15 cellular contexts compared by ENCODE assay signal in the genomic region with DNA sequence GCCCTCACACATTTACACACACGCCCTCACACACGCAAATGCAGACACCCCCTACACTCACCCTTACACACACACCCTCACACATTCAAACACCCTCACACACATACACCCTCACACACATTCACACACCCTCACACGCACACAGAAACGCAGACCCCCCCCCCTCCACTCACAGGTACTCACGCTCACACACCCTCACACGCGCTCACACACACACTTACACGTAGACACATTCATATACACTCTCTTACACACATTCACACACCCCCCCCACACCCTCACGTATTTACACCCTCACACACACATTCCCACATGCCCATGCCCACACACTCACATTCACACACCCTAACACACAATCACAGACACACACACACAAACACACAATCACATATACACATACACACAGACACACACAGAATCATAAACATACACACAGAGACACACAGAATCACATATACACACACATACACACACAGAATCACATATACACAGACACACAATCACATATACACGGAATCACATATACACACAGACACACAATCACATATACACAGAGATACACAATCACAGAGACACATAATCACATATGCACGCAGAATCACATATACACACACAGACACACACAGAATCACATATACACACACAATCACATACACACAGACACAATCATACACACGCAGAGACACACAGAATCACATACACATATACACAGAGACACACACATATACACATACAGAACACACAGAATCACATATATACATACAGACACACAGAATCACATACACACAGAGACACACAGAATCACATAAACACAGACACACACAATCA.
DNase-seq lines count a peak whose midpoint lies in the region; ATAC-seq, FAIRE-seq and TF ChIP-seq lines count a peak whose summit lies in the region.
"Had no signal": no experiment of that assay in that cellular context is flagged by ENCODE, and none has a peak within 500 bp of the region (broad histone marks: within the 10 kb centered on the region; RNA-seq: fewer than 3 reads in every experiment).

No MANE protein-coding gene starts in this region.

- DNase-seq in Right ventricle myocardium inferior (ENCODE audit: missing footprints) (no peak), Right ventricle myocardium superior (no peak), WERI-Rb-1 (no peak), urothelium cell line (ENCODE audit: low spot score) (no peak), NCI-H2171 treated with DMSO at 0.1 percent for 48 hours (lab: John Stamatoyannopoulos, UW) (no peak), NCI-H2196 treated with DMSO at 0.1 percent for 48 hours (lab: John Stamatoyannopoulos, UW; ENCODE audit: unreplicated experiment) (no peak), retina (no peak)
- DNase-seq: foreskin melanocyte, KG1, NCI-H2081, SIG-M5 had no signal

- peak overlapping the region; percentile 87 for H3K27ac ChIP-seq in WERI-Rb-1
- H3K27ac ChIP-seq: epithelial cell of prostate, VCaP had no signal

- intact Hi-C loops in Right ventricle myocardium inferior (cut with DNase I) (loop anchor here (10.0 kb wide), 2 partner anchors 299 to 529 kb away; no protein-coding TSS in a partner anchor), Right ventricle myocardium superior (cut with DNase I) (no loop called here)

- H3K27me3 ChIP-seq in WERI-Rb-1 (ENCODE audit: insufficient read depth, low read depth, severe bottlenecking), result no peaks in the 10 kb centered on the region
- H3K27me3 ChIP-seq in iPS-15b (ENCODE audit: control insufficient read depth, insufficient read depth, low read length), result peaks cover 53% of the 10 kb centered on the region

- H3K9me3 ChIP-seq in WERI-Rb-1 (ENCODE audit: severe bottlenecking) (no peaks in the 10 kb centered on the region), iPS-15b (ENCODE audit: control insufficient read depth, insufficient read depth, low read length) (no peaks in the 10 kb centered on the region)

- H3K4me3 ChIP-seq in WERI-Rb-1 (ENCODE audit: low read depth, low read length) (peak overlapping the region; percentile 55), iPS-15b (ENCODE audit: low read depth, low read length) (peak overlapping the region; percentile 65)

- no peaks in the 10 kb centered on the region for H3K4me1 ChIP-seq in iPS-15b (ENCODE audit: control insufficient read depth, insufficient read depth, low read length)

- no peaks in the 10 kb centered on the region for H3K36me3 ChIP-seq in WERI-Rb-1
- no peaks in the 10 kb centered on the region for H3K36me3 ChIP-seq in iPS-15b (ENCODE audit: control insufficient read depth, insufficient read depth, low read length)

- no peak overlapping the region for H3K9ac ChIP-seq in iPS-15b (ENCODE audit: low read depth, low read length)

- ATAC-seq in Right ventricle myocardium inferior, result peak; percentile 4
- ATAC-seq in Right ventricle myocardium superior (ENCODE audit: poor library complexity), result no peak

- no peak for TF ChIP-seq CTCF in WERI-Rb-1 (IDR thresholded peaks at IDR 0.05; ENCODE audit: low read depth, low read length)

- FAIRE-seq in urothelium cell line (lab: Jason Lieb, UNC), result peak; percentile 99
- FAIRE-seq: A204.1 had no signal
